Comparison of ENCODE assay signal across 17 cellular contexts in genomic region chr3:124654470-124654845, GRCh38.
DNase-seq lines count a peak whose midpoint lies in the region; ATAC-seq and TF ChIP-seq lines count a peak whose summit lies in the region.
"Had no signal": no experiment of that assay in that cellular context is flagged by ENCODE, and none has a peak within 500 bp of the region (broad histone marks: within the 10 kb centered on the region; RNA-seq: fewer than 3 reads in every experiment).

No MANE protein-coding gene starts in this region.

- H3K36me3 ChIP-seq in right atrium auricular region (peaks cover 57% of the 10 kb centered on the region), mucosa of descending colon (ENCODE audit: low read depth) (no peaks in the 10 kb centered on the region), tibial nerve (peaks cover 0 to 24% (median 0%) of the 10 kb centered on the region in 3 donors)

- H3K4me3 ChIP-seq in right atrium auricular region, result no peak overlapping the region
- H3K4me3 ChIP-seq in mucosa of descending colon, result no peak overlapping the region
- no peak overlapping the region for H3K4me3 ChIP-seq in tibial nerve
- H3K4me3 ChIP-seq: A549 had no signal

- H3K27me3 Mint-ChIP-seq in endothelial cell (ENCODE audit: unreplicated experiment), result peaks cover 2% of the 10 kb centered on the region

- ATAC-seq in left ventricle myocardium superior (no peak), mucosa of descending colon (peak; percentile 63), GM21528 (IDR thresholded peaks at IDR 0.05; ENCODE audit: low FRiP score, unreplicated experiment) (no peak), foreskin keratinocyte (no peak)
- ATAC-seq: A549, Panc1 had no signal

- no peak for DNase-seq in right atrium auricular region (ENCODE audit: low spot score)
- DNase-seq in left ventricle myocardium superior, result no peak
- DNase-seq in endothelial cell (ENCODE audit: low spot score), result no peak
- DNase-seq in mucosa of descending colon, result no peak
- no peak for DNase-seq in GM19240 (ENCODE audit: insufficient read length, low spot score)
- DNase-seq in tibial nerve (ENCODE audit: low spot score in 2 of 2), result no peak
- no peak for DNase-seq in foreskin keratinocyte
- DNase-seq: DMS 273 treated with DMSO at 0.1 percent for 48 hours, GOT3, NCI-H1048, NCI-H146, NCI-H2081 treated with DMSO at 0.1 percent for 48 hours, NCI-H524 had no signal

- H3K4me1 ChIP-seq in right atrium auricular region (peaks cover 0 to 18% of the 10 kb centered on the region in 2 donors), mucosa of descending colon (ENCODE audit: low read depth) (no peaks in the 10 kb centered on the region), tibial nerve (no peaks in the 10 kb centered on the region), foreskin keratinocyte (no peaks in the 10 kb centered on the region)
- H3K4me1 ChIP-seq: A549 had no signal

- H3K4me1 Mint-ChIP-seq in endothelial cell (ENCODE audit: unreplicated experiment), result peaks cover 47% of the 10 kb centered on the region

- no peak for TF ChIP-seq EP300 in tibial nerve (IDR thresholded peaks at IDR 0.05)

- no peaks in the 10 kb centered on the region for H3K27me3 ChIP-seq in right atrium auricular region
- no peaks in the 10 kb centered on the region for H3K27me3 ChIP-seq in tibial nerve
- H3K27me3 ChIP-seq in foreskin keratinocyte, result peaks cover 25% of the 10 kb centered on the region

- H3K9me3 ChIP-seq in right atrium auricular region, result no peaks in the 10 kb centered on the region
- H3K9me3 ChIP-seq in mucosa of descending colon, result no peaks in the 10 kb centered on the region
- no peaks in the 10 kb centered on the region for H3K9me3 ChIP-seq in tibial nerve
- H3K9me3 ChIP-seq: A549 had no signal

- no peak for TF ChIP-seq CTCF in right atrium auricular region (IDR thresholded peaks at IDR 0.05)
- no peak for TF ChIP-seq CTCF in endothelial cell (IDR thresholded peaks at IDR 0.05; ENCODE audit: unreplicated experiment)
- TF ChIP-seq CTCF in mucosa of descending colon (IDR thresholded peaks at IDR 0.05), result no peak
- TF ChIP-seq CTCF in tibial nerve (IDR thresholded peaks at IDR 0.05), result no peak
- no peak for TF ChIP-seq CTCF in foreskin keratinocyte (conservative IDR thresholded peaks at IDR 0.05)

- no peak for TF ChIP-seq POLR2A in tibial nerve (IDR thresholded peaks at IDR 0.05)

- H3K4me3 Mint-ChIP-seq in endothelial cell (ENCODE audit: unreplicated experiment), result no peak overlapping the region

- H3K9me3 Mint-ChIP-seq in endothelial cell (ENCODE audit: unreplicated experiment), result no peaks in the 10 kb centered on the region

- H3K27ac ChIP-seq in right atrium auricular region (peak overlapping the region; percentile 36 to 72), tibial nerve (no peak overlapping the region), foreskin keratinocyte (no peak overlapping the region)
- H3K27ac ChIP-seq: A549, C4-2B had no signal

- intact Hi-C loops in left ventricle myocardium superior (cut with micrococcal nuclease) (no loop called here), mucosa of descending colon (cut with DNase I, micrococcal nuclease) (no loop called here)

- H3K27ac Mint-ChIP-seq in endothelial cell (ENCODE audit: unreplicated experiment), result peak overlapping the region; percentile 61

- H3K36me3 Mint-ChIP-seq in endothelial cell (ENCODE audit: low read depth, unreplicated experiment), result peaks cover 48% of the 10 kb centered on the region

Comparison
In these comparisons a context has a peak if more than half of its experiments do, and no peak if none do; other contexts are left out.
1. H3K27ac ChIP-seq: peak in right atrium auricular region (2 of 2); none in tibial nerve (0 of 4) and foreskin keratinocyte (single experiment).